Comparison of ENCODE assay signal across 1 cellular context in genomic region chr15:74619916-74620635, GRCh38.
TF ChIP-seq lines count a peak whose summit lies in the region.

No MANE protein-coding gene starts in this region.

TF ChIP-seq in HepG2, 621 proteins besides CTCF, POLR2A, EP300 and RAD21:
- TF ChIP-seq HDAC1 (CRISPR knock-in tag; IDR thresholded peaks at IDR 0.05) (no peak), HNRNPLL (IDR thresholded peaks at IDR 0.05; ENCODE audit: low read depth, low read length, poor library complexity, severe bottlenecking) (no peak), GABPB1 (CRISPR knock-in tag; IDR thresholded peaks at IDR 0.05) (no peak), POLR2AphosphoS2 (IDR thresholded peaks at IDR 0.05; ENCODE audit: low read depth, low read length) (peak; percentile 12; the same call in 1 of the 2 replicates), RBAK (CRISPR knock-in tag; IDR thresholded peaks at IDR 0.05) (no peak), FOXO4 (CRISPR knock-in tag; conservative IDR thresholded peaks at IDR 0.05) (no peak), AGO2 (optimal IDR thresholded peaks at IDR 0.05; ENCODE audit: low read depth, low read length) (peak; percentile 32)
- TF ChIP-seq, protein P1, sequence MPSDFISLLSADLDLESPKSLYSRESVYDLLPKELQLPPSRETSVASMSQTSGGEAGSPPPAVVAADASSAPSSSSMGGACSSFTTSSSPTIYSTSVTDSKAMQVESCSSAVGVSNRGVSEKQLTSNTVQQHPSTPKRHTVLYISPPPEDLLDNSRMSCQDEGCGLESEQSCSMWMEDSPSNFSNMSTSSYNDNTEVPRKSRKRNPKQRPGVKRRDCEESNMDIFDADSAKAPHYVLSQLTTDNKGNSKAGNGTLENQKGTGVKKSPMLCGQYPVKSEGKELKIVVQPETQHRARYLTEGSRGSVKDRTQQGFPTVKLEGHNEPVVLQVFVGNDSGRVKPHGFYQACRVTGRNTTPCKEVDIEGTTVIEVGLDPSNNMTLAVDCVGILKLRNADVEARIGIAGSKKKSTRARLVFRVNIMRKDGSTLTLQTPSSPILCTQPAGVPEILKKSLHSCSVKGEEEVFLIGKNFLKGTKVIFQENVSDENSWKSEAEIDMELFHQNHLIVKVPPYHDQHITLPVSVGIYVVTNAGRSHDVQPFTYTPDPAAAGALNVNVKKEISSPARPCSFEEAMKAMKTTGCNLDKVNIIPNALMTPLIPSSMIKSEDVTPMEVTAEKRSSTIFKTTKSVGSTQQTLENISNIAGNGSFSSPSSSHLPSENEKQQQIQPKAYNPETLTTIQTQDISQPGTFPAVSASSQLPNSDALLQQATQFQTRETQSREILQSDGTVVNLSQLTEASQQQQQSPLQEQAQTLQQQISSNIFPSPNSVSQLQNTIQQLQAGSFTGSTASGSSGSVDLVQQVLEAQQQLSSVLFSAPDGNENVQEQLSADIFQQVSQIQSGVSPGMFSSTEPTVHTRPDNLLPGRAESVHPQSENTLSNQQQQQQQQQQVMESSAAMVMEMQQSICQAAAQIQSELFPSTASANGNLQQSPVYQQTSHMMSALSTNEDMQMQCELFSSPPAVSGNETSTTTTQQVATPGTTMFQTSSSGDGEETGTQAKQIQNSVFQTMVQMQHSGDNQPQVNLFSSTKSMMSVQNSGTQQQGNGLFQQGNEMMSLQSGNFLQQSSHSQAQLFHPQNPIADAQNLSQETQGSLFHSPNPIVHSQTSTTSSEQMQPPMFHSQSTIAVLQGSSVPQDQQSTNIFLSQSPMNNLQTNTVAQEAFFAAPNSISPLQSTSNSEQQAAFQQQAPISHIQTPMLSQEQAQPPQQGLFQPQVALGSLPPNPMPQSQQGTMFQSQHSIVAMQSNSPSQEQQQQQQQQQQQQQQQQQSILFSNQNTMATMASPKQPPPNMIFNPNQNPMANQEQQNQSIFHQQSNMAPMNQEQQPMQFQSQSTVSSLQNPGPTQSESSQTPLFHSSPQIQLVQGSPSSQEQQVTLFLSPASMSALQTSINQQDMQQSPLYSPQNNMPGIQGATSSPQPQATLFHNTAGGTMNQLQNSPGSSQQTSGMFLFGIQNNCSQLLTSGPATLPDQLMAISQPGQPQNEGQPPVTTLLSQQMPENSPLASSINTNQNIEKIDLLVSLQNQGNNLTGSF (CRISPR knock-in tag; IDR thresholded peaks at IDR 0.05), result no peak
